In genomic region chr11:581752-582151, GRCh38 we compare ENCODE assay signal across 21 cellular contexts. TPM values are rescaled to one million over a fixed set of nuclear protein-coding genes. Genes with fewer than 3 reads are reported as not detected.
DNase-seq lines count a peak whose midpoint lies in the region; ATAC-seq and TF ChIP-seq lines count a peak whose summit lies in the region.
"Had no signal": no experiment of that assay in that cellular context is flagged by ENCODE, and none has a peak within 500 bp of the region (broad histone marks: within the 10 kb centered on the region; RNA-seq: fewer than 3 reads in every experiment).

No MANE protein-coding gene starts in this region.

- H3K18ac ChIP-seq in mesenchymal stem cell (ENCODE audit: low read depth in 1 of 2, low read length in 2 of 2): no peak overlapping the region

- H3K4me1 Mint-ChIP-seq in natural killer cell: peaks cover 46 to 50% of the 10 kb centered on the region in 2 donors
- H3K4me1 Mint-ChIP-seq in natural killer cell treated with Interleukin-12 subunit alpha and Interleukin-12 subunit beta and Interleukin-15 and Interleukin-18, amount 100 ng/mL, for 72 hours (ENCODE audit: low read depth in 2 of 2): peaks cover 38 to 43% of the 10 kb centered on the region in 2 donors
- peaks cover 50% of the 10 kb centered on the region for H3K4me1 Mint-ChIP-seq in central memory CD8-positive, alpha-beta T cell

- no peaks in the 10 kb centered on the region for H3K36me3 Mint-ChIP-seq in natural killer cell
- H3K36me3 Mint-ChIP-seq in natural killer cell treated with Interleukin-12 subunit alpha and Interleukin-12 subunit beta and Interleukin-15 and Interleukin-18, amount 100 ng/mL, for 72 hours: no peaks in the 10 kb centered on the region
- peaks cover 27% of the 10 kb centered on the region for H3K36me3 Mint-ChIP-seq in central memory CD8-positive, alpha-beta T cell (ENCODE audit: insufficient read depth)

- no peaks in the 10 kb centered on the region for H3K9me3 Mint-ChIP-seq in natural killer cell
- no peaks in the 10 kb centered on the region for H3K9me3 Mint-ChIP-seq in natural killer cell treated with Interleukin-12 subunit alpha and Interleukin-12 subunit beta and Interleukin-15 and Interleukin-18, amount 100 ng/mL, for 72 hours
- no peaks in the 10 kb centered on the region for H3K9me3 Mint-ChIP-seq in central memory CD8-positive, alpha-beta T cell

- H3K79me1 ChIP-seq in mesenchymal stem cell (replicated peaks; ENCODE audit: low read length, poor library complexity, severe bottlenecking): peaks cover 8% of the 10 kb centered on the region

- H3K4me1 ChIP-seq in mesenchymal stem cell (ENCODE audit: control insufficient read depth, insufficient read depth, low read depth, low read length): peaks cover 35% of the 10 kb centered on the region
- H3K4me1 ChIP-seq in mucosa of descending colon (ENCODE audit: low read depth): peaks cover 22% of the 10 kb centered on the region
- H3K4me1 ChIP-seq in thyroid gland: peaks cover 28 to 34% of the 10 kb centered on the region in 2 donors
- H3K4me1 ChIP-seq in foreskin keratinocyte: peaks cover 7% of the 10 kb centered on the region

- TF ChIP-seq CTCF in natural killer cell (IDR thresholded peaks at IDR 0.05): no peak
- no peak for TF ChIP-seq CTCF in mucosa of descending colon (IDR thresholded peaks at IDR 0.05)
- no peak for TF ChIP-seq CTCF in thyroid gland (IDR thresholded peaks at IDR 0.05)
- no peak for TF ChIP-seq CTCF in foreskin keratinocyte (conservative IDR thresholded peaks at IDR 0.05)

- H3K27ac ChIP-seq in mesenchymal stem cell (ENCODE audit: low read length, poor library complexity, severe bottlenecking): no peak overlapping the region
- H3K27ac ChIP-seq in thyroid gland: no peak overlapping the region
- H3K27ac ChIP-seq in foreskin keratinocyte: no peak overlapping the region

- peak overlapping the region; percentile 26 for H3K9ac ChIP-seq in mesenchymal stem cell (ENCODE audit: low read length)

- H3K27ac Mint-ChIP-seq in natural killer cell: peak overlapping the region; percentile 53 to 66
- peak overlapping the region in 1 of 2 donors; percentile 52 for H3K27ac Mint-ChIP-seq in natural killer cell treated with Interleukin-12 subunit alpha and Interleukin-12 subunit beta and Interleukin-15 and Interleukin-18, amount 100 ng/mL, for 72 hours
- peak overlapping the region; percentile 80 for H3K27ac Mint-ChIP-seq in central memory CD8-positive, alpha-beta T cell (ENCODE audit: low read depth)
- H3K27ac Mint-ChIP-seq: CD4-positive, CD25-positive, alpha-beta regulatory T cell had no signal

- no peak overlapping the region for H2AK5ac ChIP-seq in mesenchymal stem cell (ENCODE audit: low read length, severe bottlenecking)

- no peak overlapping the region for H3K4me2 ChIP-seq in mesenchymal stem cell (ENCODE audit: low read length, poor library complexity, severe bottlenecking)

- H2BK120ac ChIP-seq in mesenchymal stem cell (ENCODE audit: low read depth, low read length): no peak overlapping the region

- no peak for TF ChIP-seq POLR2A in thyroid gland (IDR thresholded peaks at IDR 0.05)

- DNase-seq in natural killer cell (no peak), mesenchymal stem cell (no peak), mucosa of descending colon (no peak), thyroid gland (no peak), foreskin keratinocyte (no peak)
- no peak for DNase-seq in natural killer cell treated with Interleukin-12 subunit alpha and Interleukin-12 subunit beta and Interleukin-15 and Interleukin-18, amount 100 ng/mL, for 72 hours (ENCODE audit: low spot score)
- DNase-seq in central memory CD8-positive, alpha-beta T cell (ENCODE audit: low spot score in 2 of 2): no peak
- no peak for DNase-seq in effector CD4-positive, alpha-beta T cell
- DNase-seq: AML-193; CD4-positive, CD25-positive, alpha-beta regulatory T cell; DMS79; GOT3; KG1; NCI-H1092; NCI-H1694; NCI-H2107; NCI-H226; NCI-H526 treated with DMSO at 0.1 percent for 48 hours; OCI-M1 had no signal

- no peaks in the 10 kb centered on the region for H3K27me3 Mint-ChIP-seq in natural killer cell (ENCODE audit: low read depth in 2 of 2)
- no peaks in the 10 kb centered on the region for H3K27me3 Mint-ChIP-seq in natural killer cell treated with Interleukin-12 subunit alpha and Interleukin-12 subunit beta and Interleukin-15 and Interleukin-18, amount 100 ng/mL, for 72 hours
- no peaks in the 10 kb centered on the region for H3K27me3 Mint-ChIP-seq in central memory CD8-positive, alpha-beta T cell
- H3K27me3 Mint-ChIP-seq: CD4-positive, CD25-positive, alpha-beta regulatory T cell had no signal

- H2BK5ac ChIP-seq in mesenchymal stem cell (ENCODE audit: low read depth, low read length, poor library complexity, severe bottlenecking): no peak overlapping the region

- no peak overlapping the region for H4K91ac ChIP-seq in mesenchymal stem cell (ENCODE audit: low read length)

- H3K4me3 Mint-ChIP-seq in natural killer cell: no peak overlapping the region
- H3K4me3 Mint-ChIP-seq in natural killer cell treated with Interleukin-12 subunit alpha and Interleukin-12 subunit beta and Interleukin-15 and Interleukin-18, amount 100 ng/mL, for 72 hours: no peak overlapping the region
- H3K4me3 Mint-ChIP-seq in central memory CD8-positive, alpha-beta T cell: no peak overlapping the region

- H4K8ac ChIP-seq in mesenchymal stem cell (ENCODE audit: low read length): no peak overlapping the region

- no peak overlapping the region for H3K4ac ChIP-seq in mesenchymal stem cell (ENCODE audit: low read depth in 1 of 2, low read length in 2 of 2)

- no peak overlapping the region for H3K14ac ChIP-seq in mesenchymal stem cell (ENCODE audit: low read length in 2 of 2)

- no peaks in the 10 kb centered on the region for H3K27me3 ChIP-seq in mesenchymal stem cell (ENCODE audit: control insufficient read depth in 1 of 2, insufficient read depth in 1 of 2, low read length in 2 of 2)
- H3K27me3 ChIP-seq in thyroid gland: no peaks in the 10 kb centered on the region
- H3K27me3 ChIP-seq in foreskin keratinocyte: no peaks in the 10 kb centered on the region

- intact Hi-C loops in natural killer cell (cut with micrococcal nuclease): no loop called here
- intact Hi-C loops in mucosa of descending colon (cut with DNase I, micrococcal nuclease): no loop called here
- intact Hi-C loops in thyroid gland (cut with DNase I): no loop called here

- H3K9me3 ChIP-seq in mesenchymal stem cell (ENCODE audit: control insufficient read depth, low read length) (no peaks in the 10 kb centered on the region), mucosa of descending colon (no peaks in the 10 kb centered on the region), thyroid gland (no peaks in the 10 kb centered on the region)

- 97% methylated on average over 17 of the region's 17 CpGs for WGBS in mesenchymal stem cell
- 88 to 92% methylated on average over 17 of the region's 17 CpGs for WGBS in thyroid gland, 2 donors

- no peak overlapping the region for H2BK12ac ChIP-seq in mesenchymal stem cell (ENCODE audit: low read length in 2 of 2)

- H3K4me3 ChIP-seq in mesenchymal stem cell (ENCODE audit: insufficient read depth in 1 of 2, low read depth in 1 of 2, low read length in 2 of 2) (peak overlapping the region in 1 of 2 experiments; percentile 2), mucosa of descending colon (no peak overlapping the region), thyroid gland (replicated peaks in 1 of 3) (no peak overlapping the region)

- H3K36me3 ChIP-seq in mesenchymal stem cell (ENCODE audit: control insufficient read depth in 1 of 2, insufficient read depth in 2 of 2, low read depth in 1 of 2, low read length in 2 of 2): peaks cover 28 to 53% of the 10 kb centered on the region in 2 experiments
- peaks cover 4% of the 10 kb centered on the region for H3K36me3 ChIP-seq in mucosa of descending colon (ENCODE audit: low read depth)
- peaks cover 14 to 24% of the 10 kb centered on the region in 2 donors for H3K36me3 ChIP-seq in thyroid gland

- no peak for ATAC-seq in natural killer cell
- ATAC-seq in natural killer cell treated with Interleukin-12 subunit alpha and Interleukin-12 subunit beta and Interleukin-15 and Interleukin-18, amount 100 ng/mL, for 72 hours: no peak
- no peak for ATAC-seq in central memory CD8-positive, alpha-beta T cell (replicated peaks; ENCODE audit: extremely low read depth, poor library complexity, severe bottlenecking)
- no peak for ATAC-seq in mucosa of descending colon
- no peak for ATAC-seq in foreskin keratinocyte

- H3K23ac ChIP-seq in mesenchymal stem cell (ENCODE audit: low read length in 2 of 2): no peak overlapping the region

- no peak overlapping the region for H2BK15ac ChIP-seq in mesenchymal stem cell (ENCODE audit: low read depth, poor library complexity, severe bottlenecking)

- no peak overlapping the region for H2AFZ ChIP-seq in mesenchymal stem cell (ENCODE audit: low read depth, low read length)

RNA-seq across cellular contexts. Expression of gene PHRF1, which starts 5.5 kb away (rescaled TPM):
- 10 to 100 TPM; 46.1 to 52.0 (median 46.9) TPM for total RNA-seq in natural killer cell
- 10 to 100 TPM; 49.2 to 85.7 TPM for total RNA-seq in natural killer cell treated with Interleukin-12 subunit alpha and Interleukin-12 subunit beta and Interleukin-15 and Interleukin-18, amount 100 ng/mL, for 72 hours
- 13.2 TPM for polyA plus RNA-seq in mesenchymal stem cell (2013, experiment 1 of 2)
- 11.9 TPM for polyA plus RNA-seq in mesenchymal stem cell (2013, experiment 2 of 2)
- 10 to 100 TPM; 35.0 to 40.2 (median 35.0) TPM for total RNA-seq in mucosa of descending colon
- total RNA-seq in thyroid gland: 10 to 100 TPM; 18.3 to 31.0 (median 19.3) TPM
- 28.4 and 30.4 TPM in 2 replicates for total RNA-seq in foreskin keratinocyte
- 14.2 and 15.1 TPM in 2 replicates for polyA plus RNA-seq in foreskin keratinocyte

RNA-seq across cellular contexts. Expression of gene RASSF7, which starts 21.0 kb away (rescaled TPM):
- total RNA-seq in natural killer cell: 10 to 100 TPM; 19.0 to 21.7 (median 20.0) TPM
- total RNA-seq in natural killer cell treated with Interleukin-12 subunit alpha and Interleukin-12 subunit beta and Interleukin-15 and Interleukin-18, amount 100 ng/mL, for 72 hours: 10 to 100 TPM; 13.3 to 22.9 TPM
- 3.2 TPM for polyA plus RNA-seq in mesenchymal stem cell (2013, experiment 1 of 2)
- 2.3 TPM for polyA plus RNA-seq in mesenchymal stem cell (2013, experiment 2 of 2)
- total RNA-seq in mucosa of descending colon: 100 to 1,000 TPM in 1 of 3 donors, 10 to 100 TPM in 2; 45.7 to 108 (median 83.7) TPM
- 10 to 100 TPM; 18.6 to 60.0 (median 24.8) TPM for total RNA-seq in thyroid gland
- 37.3 and 44.3 TPM in 2 replicates for total RNA-seq in foreskin keratinocyte
- polyA plus RNA-seq in foreskin keratinocyte: 51.7 and 59.1 TPM in 2 replicates

RNA-seq across cellular contexts. Expression of gene LMNTD2, which starts 21.2 kb away (rescaled TPM):
- total RNA-seq in natural killer cell (1 to 10 TPM; 3.5 to 5.2 (median 5.0) TPM), mucosa of descending colon (10 to 100 TPM in 2 of 3 donors, 1 to 10 TPM in 1; 5.4 to 19.1 (median 10.7) TPM), thyroid gland (1 to 10 TPM; 4.2 to 8.8 (median 6.6) TPM), foreskin keratinocyte (0.92 and 0.95 TPM in 2 replicates)
- total RNA-seq in natural killer cell treated with Interleukin-12 subunit alpha and Interleukin-12 subunit beta and Interleukin-15 and Interleukin-18, amount 100 ng/mL, for 72 hours: 1 to 10 TPM; 1.1 to 2.1 TPM
- polyA plus RNA-seq in mesenchymal stem cell (2013, experiment 1 of 2): 0.46 TPM
- 0.67 TPM for polyA plus RNA-seq in mesenchymal stem cell (2013, experiment 2 of 2)
- 1.2 and 1.3 TPM in 2 replicates for polyA plus RNA-seq in foreskin keratinocyte

RNA-seq across cellular contexts. Expression of gene IRF7, which starts 34.0 kb away (rescaled TPM):
- 10 to 100 TPM; 63.3 to 97.3 (median 77.3) TPM for total RNA-seq in natural killer cell
- total RNA-seq in natural killer cell treated with Interleukin-12 subunit alpha and Interleukin-12 subunit beta and Interleukin-15 and Interleukin-18, amount 100 ng/mL, for 72 hours: 10 to 100 TPM; 33.7 to 34.9 TPM
- 6.8 TPM for polyA plus RNA-seq in mesenchymal stem cell (2013, experiment 1 of 2)
- polyA plus RNA-seq in mesenchymal stem cell (2013, experiment 2 of 2): 7.3 TPM
- total RNA-seq in mucosa of descending colon: 10 to 100 TPM; 26.9 to 36.1 (median 27.8) TPM
- 10 to 100 TPM; 15.4 to 42.4 (median 29.1) TPM for total RNA-seq in thyroid gland
- 52.1 and 66.7 TPM in 2 replicates for total RNA-seq in foreskin keratinocyte
- polyA plus RNA-seq in foreskin keratinocyte: 54.0 and 66.9 TPM in 2 replicates
- total RNA-seq: M059J had no signal

RNA-seq across cellular contexts. Expression of gene CDHR5, which starts 43.0 kb away (rescaled TPM):
- total RNA-seq in natural killer cell (not detected), mucosa of descending colon (100 to 1,000 TPM; 195 to 549 (median 316) TPM), thyroid gland (not detected), foreskin keratinocyte (not detected in 2 replicates)
- not detected for total RNA-seq in natural killer cell treated with Interleukin-12 subunit alpha and Interleukin-12 subunit beta and Interleukin-15 and Interleukin-18, amount 100 ng/mL, for 72 hours
- not detected for polyA plus RNA-seq in mesenchymal stem cell (2013, experiment 1 of 2)
- not detected for polyA plus RNA-seq in mesenchymal stem cell (2013, experiment 2 of 2)
- polyA plus RNA-seq in foreskin keratinocyte: not detected in 2 replicates
- total RNA-seq: A673; CD4-positive, CD25-positive, alpha-beta regulatory T cell; M059J had no signal
- polyA plus RNA-seq: CD4-positive, CD25-positive, alpha-beta regulatory T cell had no signal
